In the genomic region with DNA sequence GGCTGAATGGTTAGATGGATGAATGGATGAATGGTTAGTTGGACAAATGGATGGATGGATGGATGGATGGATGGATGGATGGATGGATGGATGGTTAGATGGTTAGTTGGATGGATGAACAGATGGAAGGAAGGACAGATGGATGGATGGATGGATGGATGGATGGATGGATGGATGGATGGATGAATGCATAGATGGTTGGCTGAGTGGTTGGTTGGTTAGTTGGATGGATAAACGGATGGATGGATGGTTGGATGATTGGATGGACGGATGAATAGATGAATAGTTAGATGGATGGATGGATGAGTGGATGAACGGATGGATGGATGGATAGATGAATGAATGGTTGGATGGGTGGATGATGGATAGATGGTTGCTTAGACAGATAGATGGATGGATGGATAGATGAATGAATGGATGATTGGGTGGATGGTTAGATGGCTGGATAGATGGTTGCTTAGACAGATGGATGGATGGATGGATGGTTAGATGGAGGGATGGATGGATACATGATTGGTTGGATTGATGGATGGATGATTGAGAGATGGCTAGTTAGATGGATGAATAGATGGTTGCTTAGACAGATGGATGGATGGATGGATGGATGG, we compare ENCODE assay signal across 36 cellular contexts. TPM values are rescaled to one million over a fixed set of nuclear protein-coding genes. Genes with fewer than 3 reads are reported as not detected.
"Had no signal": no experiment of that assay in that cellular context is flagged by ENCODE, and none has a peak within 500 bp of the region (broad histone marks: within the 10 kb centered on the region; RNA-seq: fewer than 3 reads in every experiment).

No MANE protein-coding gene starts in this region.

- ATAC-seq: activated CD8-positive, alpha-beta T cell treated with anti-CD3 and anti-CD28 coated beads for 36 hours; activated naive CD4-positive, alpha-beta T cell treated with anti-CD3 and anti-CD28 coated beads, Interleukin-2, amount 50 U/mL, for 72 hours; activated T-cell treated with anti-CD3 and anti-CD28 coated beads, Interleukin-2, amount 50 U/mL, for 4 hours; activated T-cell treated with anti-CD3 and anti-CD28 coated beads, Interleukin-2, amount 50 U/mL, for 72 hours; activated T-helper 17 cell treated with anti-CD3 and anti-CD28 coated beads, Interleukin-2, amount 50 U/mL, for 72 hours; body of pancreas had no signal

- H3K27me3 Mint-ChIP-seq: activated B cell treated with CpG ODN at 0.5 μM for 24 hours; activated CD4-positive, alpha-beta memory T cell treated with anti-CD3 and anti-CD28 coated beads for 36 hours; activated CD4-positive, alpha-beta T cell treated with anti-CD3 and anti-CD28 coated beads, Interleukin-2, amount 10 ng/mL, durations not matched to agents 24 days and 14 days; activated CD8-positive, alpha-beta T cell treated with anti-CD3 and anti-CD28 coated beads for 36 hours had no signal

- DNase-seq: activated B cell treated with CpG ODN at 0.5 μM for 24 hours; activated CD4-positive, alpha-beta memory T cell treated with anti-CD3 and anti-CD28 coated beads for 36 hours; activated CD4-positive, alpha-beta T cell treated with anti-CD3 and anti-CD28 coated beads for 4 hours; activated CD4-positive, alpha-beta T cell treated with anti-CD3 and anti-CD28 coated beads, Interleukin-2, amount 10 ng/mL, durations not matched to agents 24 days and 14 days; activated CD4-positive, alpha-beta T cell treated with anti-CD3 and anti-CD28 coated beads, Interleukin-2, amount 50 U/mL, for 1 hour; activated CD4-positive, alpha-beta T cell treated with anti-CD3 and anti-CD28 coated beads, Interleukin-2, amount 50 U/mL, for 4 hours; activated CD4-positive, CD25-positive, alpha-beta regulatory T cell treated with anti-CD3 and anti-CD28 coated beads, Interleukin-2, amount 50 U/mL, for 72 hours; activated CD8-positive, alpha-beta memory T cell treated with anti-CD3 and anti-CD28 coated beads, Interleukin-2, amount 50 U/mL, for 4 hours; activated CD8-positive, alpha-beta T cell treated with anti-CD3 and anti-CD28 coated beads for 36 hours; activated effector memory CD4-positive, alpha-beta T cell treated with anti-CD3 and anti-CD28 coated beads, Interleukin-2, amount 50 U/mL, for 16 hours; activated gamma-delta T cell treated with Interleukin-2 at 50 U/mL for 16 hours; activated naive CD4-positive, alpha-beta T cell; activated naive CD4-positive, alpha-beta T cell treated with anti-CD3 and anti-CD28 coated beads for 36 hours; activated naive CD4-positive, alpha-beta T cell treated with anti-CD3 and anti-CD28 coated beads, Interleukin-2, amount 50 U/mL, for 16 hours; activated T-cell treated with anti-CD3 and anti-CD28 coated beads for 4 hours; activated T-cell treated with anti-CD3 and anti-CD28 coated beads, Interleukin-2, amount 50 U/mL, for 1 hour; activated T-cell treated with anti-CD3 and anti-CD28 coated beads, Interleukin-2, amount 50 U/mL, for 4 hours; activated T-cell treated with anti-CD3 and anti-CD28 coated beads, Interleukin-2, amount 50 U/mL, for 72 hours; adrenal gland; amniotic stem cell; aorta; body of pancreas; brain microvascular endothelial cell; central memory CD4-positive, alpha-beta T cell; T-helper 2 cell; T-helper 9 cell had no signal

- H3K9me3 ChIP-seq: body of pancreas had no signal

- H3K27ac ChIP-seq: adrenal gland, body of pancreas, brain microvascular endothelial cell, breast epithelium, VCaP had no signal

- H3K4me1 Mint-ChIP-seq: activated B cell treated with CpG ODN at 0.5 μM for 24 hours; activated CD4-positive, alpha-beta T cell treated with anti-CD3 and anti-CD28 coated beads, Interleukin-2, amount 10 ng/mL, durations not matched to agents 24 days and 14 days; activated T-helper 17 cell treated with anti-CD3 and anti-CD28 coated beads, Interleukin-2, amount 50 U/mL, for 72 hours had no signal

- H3K9me3 Mint-ChIP-seq: activated CD4-positive, alpha-beta T cell treated with anti-CD3 and anti-CD28 coated beads, Interleukin-2, amount 10 ng/mL, durations not matched to agents 24 days and 14 days had no signal

- H3K36me3 ChIP-seq: adrenal gland, brain microvascular endothelial cell, breast epithelium had no signal

- H3K27me3 ChIP-seq: adrenal gland, body of pancreas, brain microvascular endothelial cell, breast epithelium had no signal

- H3K4me1 ChIP-seq: adrenal gland, body of pancreas, breast epithelium had no signal

- H3K4me3 ChIP-seq: adrenal gland, body of pancreas, breast epithelium had no signal

- H3K27ac Mint-ChIP-seq: activated B cell treated with CpG ODN at 0.5 μM for 24 hours; activated CD4-positive, alpha-beta memory T cell treated with anti-CD3 and anti-CD28 coated beads for 36 hours; activated CD4-positive, alpha-beta T cell treated with anti-CD3 and anti-CD28 coated beads, Interleukin-2, amount 10 ng/mL, durations not matched to agents 24 days and 14 days; activated CD8-positive, alpha-beta T cell treated with anti-CD3 and anti-CD28 coated beads for 36 hours; activated naive CD4-positive, alpha-beta T cell treated with anti-CD3 and anti-CD28 coated beads for 36 hours; activated naive CD4-positive, alpha-beta T cell treated with anti-CD3 and anti-CD28 coated beads, Interleukin-2, amount 50 U/mL, for 72 hours; activated T-cell treated with anti-CD3 and anti-CD28 coated beads, Interleukin-2, amount 50 U/mL, for 72 hours; activated T-helper 1 cell treated with anti-CD3 and anti-CD28 coated beads, Interleukin-12 subunit alpha, Interleukin-12 subunit beta, Interleukin-2, Interleukin-4 antibody, amounts not matched to agents 30 ng/mL and 10 ng/mL and 1 ng/mL, durations not matched to agents 14 hours and 24 hours and 36 hours; activated T-helper 17 cell treated with anti-CD3 and anti-CD28 coated beads, Interleukin-2, amount 50 U/mL, for 72 hours; T-helper 1 cell treated with Interleukin-12 subunit alpha and Interleukin-12 subunit beta and Interleukin-4 antibody, amounts not matched to agents 30 μg/mL and 1 μg/mL, for 36 hours; T-helper 2 cell treated with Interferon-gamma antibody and Interleukin-4, amounts not matched to agents 5 μg/mL and 100 μg/mL, for 36 hours had no signal

- FAIRE-seq: astrocyte, TTC549 had no signal

- H3K4me3 Mint-ChIP-seq: activated B cell treated with CpG ODN at 0.5 μM for 24 hours; activated CD4-positive, alpha-beta memory T cell treated with anti-CD3 and anti-CD28 coated beads for 36 hours; activated CD4-positive, alpha-beta T cell treated with anti-CD3 and anti-CD28 coated beads, Interleukin-2, amount 10 ng/mL, durations not matched to agents 24 days and 14 days; activated CD8-positive, alpha-beta T cell treated with anti-CD3 and anti-CD28 coated beads for 36 hours; activated naive CD4-positive, alpha-beta T cell treated with anti-CD3 and anti-CD28 coated beads for 36 hours; activated T-cell treated with anti-CD3 and anti-CD28 coated beads, Interleukin-2, amount 50 U/mL, for 4 hours; activated T-cell treated with anti-CD3 and anti-CD28 coated beads, Interleukin-2, amount 50 U/mL, for 72 hours; activated T-helper 1 cell treated with anti-CD3 and anti-CD28 coated beads, Interleukin-12 subunit alpha, Interleukin-12 subunit beta, Interleukin-2, Interleukin-4 antibody, amounts not matched to agents 30 ng/mL and 10 ng/mL and 1 ng/mL, durations not matched to agents 14 hours and 24 hours and 36 hours; activated T-helper 17 cell treated with anti-CD3 and anti-CD28 coated beads, Interleukin-2, amount 50 U/mL, for 72 hours; T-helper 1 cell treated with Interleukin-12 subunit alpha and Interleukin-12 subunit beta and Interleukin-4 antibody, amounts not matched to agents 30 μg/mL and 1 μg/mL, for 36 hours; T-helper 2 cell treated with Interferon-gamma antibody and Interleukin-4, amounts not matched to agents 5 μg/mL and 100 μg/mL, for 36 hours had no signal

- H3K36me3 Mint-ChIP-seq: activated CD4-positive, alpha-beta memory T cell treated with anti-CD3 and anti-CD28 coated beads for 36 hours; activated naive CD4-positive, alpha-beta T cell treated with anti-CD3 and anti-CD28 coated beads, Interleukin-2, amount 50 U/mL, for 72 hours had no signal

RNA-seq across cellular contexts. Expression of gene HSPB8, which starts 48.8 kb away (rescaled TPM):
- total RNA-seq: activated B cell treated with CpG ODN at 0.5 μM for 24 hours; activated CD4-positive, alpha-beta memory T cell treated with anti-CD3 and anti-CD28 coated beads for 36 hours; activated CD4-positive, alpha-beta T cell treated with anti-CD3 and anti-CD28 coated beads, Interleukin-2, amount 10 ng/mL, durations not matched to agents 24 days and 14 days; activated CD8-positive, alpha-beta memory T cell treated with anti-CD3 and anti-CD28 coated beads for 36 hours; activated CD8-positive, alpha-beta T cell treated with anti-CD3 and anti-CD28 coated beads for 36 hours; activated naive CD4-positive, alpha-beta T cell treated with anti-CD3 and anti-CD28 coated beads for 36 hours; activated naive CD4-positive, alpha-beta T cell treated with anti-CD3 and anti-CD28 coated beads, Interleukin-2, amount 50 U/mL, for 72 hours; activated T-cell treated with anti-CD3 and anti-CD28 coated beads, Interleukin-2, amount 50 U/mL, for 4 hours; activated T-cell treated with anti-CD3 and anti-CD28 coated beads, Interleukin-2, amount 50 U/mL, for 72 hours; activated T-helper 1 cell treated with anti-CD3 and anti-CD28 coated beads, Interleukin-12 subunit alpha, Interleukin-12 subunit beta, Interleukin-2, Interleukin-4 antibody, amounts not matched to agents 30 ng/mL and 10 ng/mL and 1 ng/mL, durations not matched to agents 14 hours and 24 hours and 36 hours; activated T-helper 17 cell treated with anti-CD3 and anti-CD28 coated beads, Interleukin-2, amount 50 U/mL, for 72 hours had no signal
